In the genomic region with DNA sequence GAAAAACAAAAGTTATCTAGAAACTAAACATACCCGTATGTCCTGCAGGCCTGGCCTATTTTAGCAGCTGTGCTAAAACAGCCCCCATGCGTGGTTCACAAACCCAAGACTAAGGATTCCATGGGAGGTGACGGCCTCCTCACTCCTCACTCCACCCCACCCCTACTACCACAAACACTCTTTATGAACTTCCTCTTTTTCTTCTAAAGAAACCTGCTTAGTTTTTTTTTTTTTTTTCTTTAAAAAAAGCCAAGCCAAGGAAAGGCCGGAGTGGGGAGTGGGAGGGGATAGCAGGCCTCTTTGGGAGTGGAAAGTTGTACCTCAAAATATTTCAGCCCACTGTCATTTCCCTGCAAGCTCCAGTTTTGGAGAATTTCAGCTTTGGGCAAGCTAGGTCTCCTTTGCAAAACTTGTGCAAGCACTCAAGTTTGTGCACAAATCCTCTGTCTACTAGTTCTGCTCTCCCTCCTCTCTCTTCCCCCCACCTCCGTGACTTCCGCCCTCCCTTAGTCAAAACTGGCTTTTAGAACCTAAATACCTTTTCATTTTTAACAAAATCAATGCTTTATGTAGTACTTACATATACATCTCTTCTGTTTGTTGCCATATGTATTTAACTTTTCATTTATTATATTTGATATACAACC, we compare ENCODE assay signal across 1 cellular context.
TF ChIP-seq lines count a peak whose summit lies in the region.

No MANE protein-coding gene starts in this region.

TF ChIP-seq in HepG2, 621 proteins besides CTCF, POLR2A, EP300 and RAD21 (continued from another document):
- TF ChIP-seq, protein P1, sequence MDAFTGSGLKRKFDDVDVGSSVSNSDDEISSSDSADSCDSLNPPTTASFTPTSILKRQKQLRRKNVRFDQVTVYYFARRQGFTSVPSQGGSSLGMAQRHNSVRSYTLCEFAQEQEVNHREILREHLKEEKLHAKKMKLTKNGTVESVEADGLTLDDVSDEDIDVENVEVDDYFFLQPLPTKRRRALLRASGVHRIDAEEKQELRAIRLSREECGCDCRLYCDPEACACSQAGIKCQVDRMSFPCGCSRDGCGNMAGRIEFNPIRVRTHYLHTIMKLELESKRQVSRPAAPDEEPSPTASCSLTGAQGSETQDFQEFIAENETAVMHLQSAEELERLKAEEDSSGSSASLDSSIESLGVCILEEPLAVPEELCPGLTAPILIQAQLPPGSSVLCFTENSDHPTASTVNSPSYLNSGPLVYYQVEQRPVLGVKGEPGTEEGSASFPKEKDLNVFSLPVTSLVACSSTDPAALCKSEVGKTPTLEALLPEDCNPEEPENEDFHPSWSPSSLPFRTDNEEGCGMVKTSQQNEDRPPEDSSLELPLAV (CRISPR knock-in tag; conservative IDR thresholded peaks at IDR 0.05; ENCODE audit: low read depth): no peak
- no peak for TF ChIP-seq RBAK (CRISPR knock-in tag; IDR thresholded peaks at IDR 0.05)
- TF ChIP-seq ZNF543 (CRISPR knock-in tag; IDR thresholded peaks at IDR 0.05): no peak
- TF ChIP-seq ZNF12 (CRISPR knock-in tag; IDR thresholded peaks at IDR 0.05): no peak
- TF ChIP-seq ZNF33B (CRISPR knock-in tag; IDR thresholded peaks at IDR 0.05): no peak
- no peak for TF ChIP-seq ZNF296 (CRISPR knock-in tag; conservative IDR thresholded peaks at IDR 0.05)
- no peak for TF ChIP-seq MTF1 (CRISPR knock-in tag; IDR thresholded peaks at IDR 0.05)
- TF ChIP-seq, protein P2, sequence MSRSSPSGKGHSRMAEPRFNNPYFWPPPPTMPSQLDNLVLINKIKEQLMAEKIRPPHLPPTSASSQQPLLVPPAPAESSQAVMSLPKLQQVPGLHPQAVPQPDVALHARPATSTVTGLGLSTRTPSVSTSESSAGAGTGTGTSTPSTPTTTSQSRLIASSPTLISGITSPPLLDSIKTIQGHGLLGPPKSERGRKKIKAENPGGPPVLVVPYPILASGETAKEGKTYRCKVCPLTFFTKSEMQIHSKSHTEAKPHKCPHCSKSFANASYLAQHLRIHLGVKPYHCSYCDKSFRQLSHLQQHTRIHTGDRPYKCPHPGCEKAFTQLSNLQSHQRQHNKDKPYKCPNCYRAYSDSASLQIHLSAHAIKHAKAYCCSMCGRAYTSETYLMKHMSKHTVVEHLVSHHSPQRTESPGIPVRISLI (CRISPR knock-in tag; IDR thresholded peaks at IDR 0.05; ENCODE audit: borderline replicate concordance): 0 out of 2 replicates have a peak, but pooled peaks have one; percentile 7
- TF ChIP-seq ASH2L (IDR thresholded peaks at IDR 0.05; ENCODE audit: insufficient read length, low read depth, low read length): no peak
TF ChIP-seq in HepG2: peak in this region for 3.
